Comparison of ENCODE assay signal across 34 cellular contexts in the genomic region with DNA sequence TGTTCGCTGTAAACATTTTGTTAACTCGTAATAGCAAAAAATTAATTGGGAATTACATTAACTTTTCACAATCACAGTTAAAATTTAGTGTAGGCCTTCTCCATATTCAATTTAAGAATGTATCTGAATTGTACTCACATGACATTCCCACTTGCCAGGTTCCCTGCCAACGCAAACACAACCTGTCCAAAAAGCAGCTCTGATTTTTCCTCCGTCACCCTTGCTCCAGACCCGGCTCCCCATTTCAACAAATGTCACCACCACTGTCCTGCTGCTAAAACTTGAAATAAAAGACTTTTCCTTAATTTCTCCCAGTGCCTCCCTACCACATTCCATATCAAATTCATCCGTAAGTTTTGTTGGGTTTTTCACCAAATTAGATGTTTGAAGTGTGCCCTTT.
DNase-seq lines count a peak whose midpoint lies in the region; ATAC-seq, FAIRE-seq and TF ChIP-seq lines count a peak whose summit lies in the region.
"Had no signal": no experiment of that assay in that cellular context is flagged by ENCODE, and none has a peak within 500 bp of the region (broad histone marks: within the 10 kb centered on the region; RNA-seq: fewer than 3 reads in every experiment).

No MANE protein-coding gene starts in this region.

- H3K9me3 ChIP-seq in liver (ENCODE audit: control insufficient read depth in 4 of 4, low read length in 3 of 4): no peaks in the 10 kb centered on the region
- H3K9me3 ChIP-seq in HepG2 (ENCODE audit: low read length): no peaks in the 10 kb centered on the region
- H3K9me3 ChIP-seq in GM12878 (replicated peaks; ENCODE audit: control insufficient read depth, insufficient read depth, low read length): peaks cover 2% of the 10 kb centered on the region; the same call in 2 of the 3 replicates
- no peaks in the 10 kb centered on the region for H3K9me3 ChIP-seq in right lobe of liver
- H3K9me3 ChIP-seq in BE2C: no peaks in the 10 kb centered on the region
- H3K9me3 ChIP-seq: A549, Caco-2 had no signal

- BruUV-seq in HepG2 (replicated peaks; lab: Mats Ljungman, UMichigan) (no TSS peak), GM12878 (replicated peaks; lab: Mats Ljungman, UMichigan) (TSS peak; percentile 18)

- POLR2A ChIA-PET in HepG2 (lab: Yijun Ruan, JAX): no interaction called here
- POLR2A ChIA-PET in GM12878 (lab: Charles Lee): interaction anchor here (0.8 to 1.7 kb wide), 7 partner anchors 10 to 71 kb away, joined by 3 to 5 read pairs (median 3); no protein-coding TSS in a partner anchor

- H3K9ac ChIP-seq in liver (ENCODE audit: low read depth in 1 of 2, low read length in 2 of 2) (no peak overlapping the region), HepG2 (ENCODE audit: insufficient read depth, low read depth, low read length) (no peak overlapping the region), GM12878 (ENCODE audit: control insufficient read depth, insufficient read depth, low read length) (no peak overlapping the region)
- H3K9ac ChIP-seq: BLaER1; BLaER1 treated with 17β-estradiol and CSF1 and Interleukin-3, amounts not matched to agents 10 nM and 100 nM had no signal

- 63% methylated on average over 6 of the region's 6 CpGs for WGBS in liver
- 90% methylated on average over 6 of the region's 6 CpGs for WGBS in HepG2 (ENCODE audit: low lambda C conversion rate)
- 86% methylated on average over 6 of the region's 6 CpGs for WGBS in GM12878 (ENCODE audit: insufficient coverage, insufficient replicate concordance, low lambda C conversion rate, missing lambda C conversion rate)
- 44% methylated on average over 6 of the region's 6 CpGs for WGBS in right lobe of liver (ENCODE audit: insufficient coverage, low coverage, low lambda C conversion rate, missing lambda C conversion rate)

- TF ChIP-seq EP300 in HepG2 (IDR thresholded peaks at IDR 0.05; ENCODE audit: low read depth in 2 of 2, low read length in 2 of 2) (no peak), HepG2 (CRISPR knock-in tag; IDR thresholded peaks at IDR 0.05; ENCODE audit: borderline replicate concordance) (no peak), GM12878 (IDR thresholded peaks at IDR 0.05; ENCODE audit: borderline replicate concordance in 1 of 2, control insufficient read depth in 1 of 2, low read depth in 2 of 2, low read length in 2 of 2) (no peak)

- TF ChIP-seq POLR2A in HepG2 (IDR thresholded peaks at IDR 0.05; ENCODE audit: insufficient read depth in 1 of 2, low read depth in 2 of 2, low read length in 2 of 2) (no peak), GM12878 (IDR thresholded peaks at IDR 0.05; ENCODE audit: low read depth, low read length) (no peak), right lobe of liver (IDR thresholded peaks at IDR 0.05) (no peak)

- H3K36me3 ChIP-seq in liver (ENCODE audit: control insufficient read depth in 4 of 4, insufficient read depth in 3 of 4, low read depth in 1 of 4, low read length in 3 of 4) (no peaks in the 10 kb centered on the region), HepG2 (replicated peaks in 1 of 2; ENCODE audit: control insufficient read depth in 1 of 2, insufficient read depth in 2 of 2, low read length in 2 of 2) (no peaks in the 10 kb centered on the region), GM12878 (ENCODE audit: control insufficient read depth in 2 of 2, insufficient read depth in 2 of 2, low read length in 1 of 2) (peaks cover 0 to 3% of the 10 kb centered on the region in 2 experiments; a peak in 1 of 4 replicates), right lobe of liver (no peaks in the 10 kb centered on the region), BE2C (no peaks in the 10 kb centered on the region)
- H3K36me3 ChIP-seq: BLaER1; BLaER1 treated with 17β-estradiol and CSF1 and Interleukin-3, amounts not matched to agents 10 nM and 100 nM had no signal

- SMC1A ChIA-PET in GM12878 (lab: Charles Lee; ENCODE audit: uncharacterized antibody, unreplicated experiment): interaction anchor here (0.6 to 4.7 kb wide), 16 partner anchors 8 to 178 kb away, joined by 3 to 61 read pairs (median 6); no protein-coding TSS in a partner anchor

- peak overlapping the region; percentile 46 to 50 for H3K27ac ChIP-seq in liver (ENCODE audit: low read depth in 1 of 2, low read length in 2 of 2)
- no peak overlapping the region for H3K27ac ChIP-seq in HepG2 (ENCODE audit: extremely low read length, insufficient read depth, low read length)
- H3K27ac ChIP-seq in GM12878 (ENCODE audit: control insufficient read depth, insufficient read depth): peak overlapping the region; percentile 54
- H3K27ac ChIP-seq in right lobe of liver: peak overlapping the region in 2 of 3 donors; percentile 9 to 46
- H3K27ac ChIP-seq: 22Rv1; A549; BLaER1; BLaER1 treated with 17β-estradiol and CSF1 and Interleukin-3, amounts not matched to agents 10 nM and 100 nM; C4-2B had no signal

- no peak overlapping the region for H3K4me2 ChIP-seq in HepG2 (ENCODE audit: low read depth, low read length)
- H3K4me2 ChIP-seq in GM12878 (ENCODE audit: control insufficient read depth, insufficient read depth): no peak overlapping the region; the same call in 1 of the 2 replicates
- H3K4me2 ChIP-seq: A549; BLaER1; BLaER1 treated with 17β-estradiol and CSF1 and Interleukin-3, amounts not matched to agents 10 nM and 100 nM had no signal

- TF ChIP-seq RAD21 in liver (IDR thresholded peaks at IDR 0.05) (peak; percentile 16 to 33), HepG2 (CRISPR knock-in tag; IDR thresholded peaks at IDR 0.05) (no peak), GM12878 (IDR thresholded peaks at IDR 0.05; ENCODE audit: insufficient read depth, low read depth, low read length) (no peak)

- CTCF ChIA-PET in HepG2 (lab: Yijun Ruan, JAX; ENCODE audit: low intra/inter-chr PET ratio, low total read pairs) (no interaction called here), GM12878 (lab: Yijun Ruan, JAX) (interaction anchor here (1.4 to 4.5 kb wide), 4 partner anchors 9 to 178 kb away, joined by 4 to 49 read pairs (median 7); no protein-coding TSS in a partner anchor)

- RAD21 ChIA-PET in GM12878 (lab: Charles Lee; ENCODE audit: unreplicated experiment): interaction anchor here (0.6 to 3.4 kb wide), 11 partner anchors 10 to 153 kb away, joined by 3 to 18 read pairs (median 5); no protein-coding TSS in a partner anchor

- no peaks in the 10 kb centered on the region for H3K27me3 ChIP-seq in liver (ENCODE audit: control insufficient read depth in 4 of 4, insufficient read depth in 4 of 4, low read length in 3 of 4)
- H3K27me3 ChIP-seq in HepG2 (ENCODE audit: control insufficient read depth in 1 of 2, insufficient read depth in 2 of 2, low read length in 2 of 2): no peaks in the 10 kb centered on the region
- H3K27me3 ChIP-seq in GM12878 (replicated peaks in 1 of 2; ENCODE audit: control insufficient read depth in 2 of 2, insufficient read depth in 2 of 2, low read length in 1 of 2): no peaks in the 10 kb centered on the region
- no peaks in the 10 kb centered on the region for H3K27me3 ChIP-seq in right lobe of liver
- H3K27me3 ChIP-seq in BE2C: no peaks in the 10 kb centered on the region
- H3K27me3 ChIP-seq: BLaER1; BLaER1 treated with 17β-estradiol and CSF1 and Interleukin-3, amounts not matched to agents 10 nM and 100 nM had no signal

- FAIRE-seq in HepG2 (lab: Jason Lieb, UNC) (no peak), GM12878 (lab: Jason Lieb, UNC) (no peak)
- FAIRE-seq: A204.1, A549, D721Med had no signal

- no peaks in the 10 kb centered on the region for H3K79me2 ChIP-seq in HepG2 (ENCODE audit: insufficient read depth, low read length)
- H3K79me2 ChIP-seq in GM12878 (ENCODE audit: control insufficient read depth, insufficient read depth, low read length): peaks cover 56% of the 10 kb centered on the region

- in situ Hi-C loops in HepG2 (cut with HindIII; ENCODE audit: extremely low pct_ligation_motif_present, low pct_unique_long_range_greater_than_20kb) (no loop called here), GM12878 (cut with MboI) (no loop called here)

- intact Hi-C loops in HepG2 (cut with micrococcal nuclease; ENCODE audit: unreplicated experiment) (no loop called here), GM12878 (cut with micrococcal nuclease; ENCODE audit: unreplicated experiment) (loop anchor here (5.0 kb wide), 1 partner anchor 77 kb away; no protein-coding TSS in a partner anchor), right lobe of liver (cut with DNase I) (no loop called here)

- H2AFZ ChIP-seq in HepG2 (ENCODE audit: low read length): no peak overlapping the region
- H2AFZ ChIP-seq in GM12878 (ENCODE audit: control insufficient read depth, low read depth, low read length): no peak overlapping the region

- H3K4me3 ChIP-seq in liver (ENCODE audit: low read depth in 1 of 3, low read length in 3 of 3) (no peak overlapping the region), HepG2 (replicated peaks in 1 of 3; ENCODE audit: insufficient read depth in 1 of 3, low read depth in 2 of 3, low read length in 3 of 3) (no peak overlapping the region), GM12878 (no peak overlapping the region), right lobe of liver (no peak overlapping the region), BE2C (ENCODE audit: low read depth, low read length) (no peak overlapping the region)
- H3K4me3 ChIP-seq: A549; BLaER1; BLaER1 treated with 17β-estradiol and CSF1 and Interleukin-3, amounts not matched to agents 10 nM and 100 nM had no signal

- peaks cover 0 to 6% (median 5%) of the 10 kb centered on the region in 4 donors for H3K4me1 ChIP-seq in liver (ENCODE audit: control insufficient read depth in 4 of 4, insufficient read depth in 4 of 4, low read length in 3 of 4)
- H3K4me1 ChIP-seq in HepG2 (ENCODE audit: insufficient read depth, low read length): peaks cover 8% of the 10 kb centered on the region; the same call in 1 of the 2 replicates
- H3K4me1 ChIP-seq in GM12878 (ENCODE audit: control insufficient read depth, insufficient read depth, low read length): peaks cover 36% of the 10 kb centered on the region
- peaks cover 0 to 5% (median 0%) of the 10 kb centered on the region in 4 donors for H3K4me1 ChIP-seq in right lobe of liver
- no peaks in the 10 kb centered on the region for H3K4me1 ChIP-seq in BE2C
- H3K4me1 ChIP-seq: A549, Caco-2 had no signal

- H4K20me1 ChIP-seq in HepG2 (ENCODE audit: insufficient read depth, low read length) (no peaks in the 10 kb centered on the region), GM12878 (ENCODE audit: control insufficient read depth, insufficient read depth) (no peaks in the 10 kb centered on the region)
- H4K20me1 ChIP-seq: BLaER1; BLaER1 treated with 17β-estradiol and CSF1 and Interleukin-3, amounts not matched to agents 10 nM and 100 nM had no signal

- no peak for ATAC-seq in HepG2
- ATAC-seq in GM12878: no peak
- peak; percentile 89 for ATAC-seq in left lobe of liver
- peak; percentile 73 to 91 (median 81) for ATAC-seq in right lobe of liver
- ATAC-seq: A549; CD8-positive, alpha-beta T cell had no signal

- no peak for TF ChIP-seq CTCF in liver (IDR thresholded peaks at IDR 0.05; ENCODE audit: low read depth, low read length, missing input control)
- TF ChIP-seq CTCF in HepG2 (CRISPR knock-in tag; IDR thresholded peaks at IDR 0.05): no peak
- TF ChIP-seq CTCF in GM12878 (IDR thresholded peaks at IDR 0.05 in 2 of 3, conservative IDR thresholded peaks at IDR 0.05 in 1 of 3; ENCODE audit: control insufficient read depth in 2 of 3, extremely low read depth in 1 of 3, insufficient read depth in 1 of 3, low read depth in 3 of 3, low read length in 3 of 3): no peak
- no peak for TF ChIP-seq CTCF in right lobe of liver (IDR thresholded peaks at IDR 0.05)
- no peak for TF ChIP-seq CTCF in BE2C (IDR thresholded peaks at IDR 0.05; ENCODE audit: low read depth, low read length)

- DNase-seq in HepG2 (ENCODE audit: low spot score) (no peak), GM12878 (ENCODE audit: low read depth, low spot score) (no peak), left lobe of liver (ENCODE audit: low spot score) (peak; percentile 69), right lobe of liver (peak; percentile 43 to 78 (median 63)), CD1c-positive myeloid dendritic cell (ENCODE audit: extremely low spot score) (no peak), BE2C (no peak), cortex of kidney (lab: John Stamatoyannopoulos, UW) (no peak)
- DNase-seq: 8988T; ACHN; AML-193; C1 segment of cervical spinal cord; Caco-2; Calu3; CD4-positive, alpha-beta memory T cell; CD4-positive, alpha-beta T cell; CD4-positive, CD25-positive, alpha-beta regulatory T cell; CD8-positive, alpha-beta memory T cell; CD8-positive, alpha-beta T cell; COR-L47; DMS 273 treated with DMSO at 0.1 percent for 48 hours; DMS153; DMS53; DMS79; DMS79 treated with DMSO at 0.1 percent for 48 hours; DND-41; EL had no signal

Comparison
In these comparisons a context has a peak if more than half of its experiments do, and no peak if none do; other contexts are left out.
1. ATAC-seq: peak in left lobe of liver (single experiment) and right lobe of liver (4 of 4); none in HepG2 (single experiment) and GM12878 (single experiment).
2. DNase-seq: peak in left lobe of liver (single experiment) and right lobe of liver (3 of 3); none in HepG2 (single experiment), GM12878 (single experiment), CD1c-positive myeloid dendritic cell (single experiment), BE2C (single experiment) and cortex of kidney (single experiment).